7 cellular contexts compared by ENCODE assay signal in genomic region chr1:29916656-29917369, GRCh38.
"Had no signal": no experiment of that assay in that cellular context is flagged by ENCODE, and none has a peak within 500 bp of the region (broad histone marks: within the 10 kb centered on the region; RNA-seq: fewer than 3 reads in every experiment).

No MANE protein-coding gene starts in this region.

- H3K27ac Mint-ChIP-seq: IgD-negative memory B cell had no signal

- H3K36me3 Mint-ChIP-seq: IgD-negative memory B cell had no signal

- H3K4me1 Mint-ChIP-seq: IgD-negative memory B cell had no signal

- H3K4me3 Mint-ChIP-seq: IgD-negative memory B cell had no signal

- H3K4me2 ChIP-seq: KMS-11 had no signal

- FAIRE-seq: HTR-8/SVneo had no signal

- H3K27ac ChIP-seq: HL-60, KMS-11 had no signal

- H3K9ac ChIP-seq: KMS-11 had no signal

- DNase-seq: IMR-90, KBM-7, KG1 had no signal
